8 cellular contexts compared by ENCODE assay signal in the genomic region with DNA sequence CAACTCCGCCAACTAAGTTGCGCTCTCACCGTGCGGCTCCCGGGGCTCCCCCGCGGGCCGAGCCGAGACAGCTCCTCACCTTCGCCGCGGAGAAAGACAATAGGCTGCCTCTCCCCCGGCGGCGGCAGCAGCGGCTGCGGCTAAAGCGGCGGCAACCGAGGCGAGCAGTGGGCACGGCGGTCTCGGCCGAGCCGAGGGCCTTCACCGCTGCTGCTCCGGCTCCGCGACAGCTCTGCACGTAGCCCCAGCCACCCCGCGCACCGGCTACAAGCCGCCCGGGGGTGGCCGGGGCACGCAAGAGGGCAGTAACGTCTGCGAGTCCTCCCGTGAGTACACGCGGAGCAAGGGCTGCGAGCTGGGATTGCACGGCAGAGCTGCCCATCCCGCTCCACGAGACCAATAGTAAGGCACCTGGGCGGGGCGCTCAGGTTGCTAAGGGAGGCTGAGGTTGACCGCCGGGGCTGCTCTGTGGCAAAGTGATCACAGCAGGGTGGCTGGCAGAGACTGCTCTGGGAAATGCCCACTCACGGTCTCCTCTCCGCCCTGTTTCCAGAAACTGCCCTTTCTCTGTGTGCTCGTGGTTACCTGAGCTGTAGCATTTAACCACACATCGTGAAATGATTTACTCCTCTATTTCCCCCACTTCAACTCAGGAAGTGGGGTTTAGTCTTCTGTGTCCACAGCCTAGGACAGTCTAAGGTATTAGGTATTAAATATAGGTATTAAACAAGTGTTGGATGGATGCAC.
DNase-seq lines count a peak whose midpoint lies in the region; ATAC-seq, FAIRE-seq and TF ChIP-seq lines count a peak whose summit lies in the region.
"Not testable (repeated sequence)": the region's sequence is repeated elsewhere in the genome, so short reads cannot be mapped to it uniquely, and the experiment has no call there.

No MANE protein-coding gene starts in this region.

- not testable (repeated sequence) for FAIRE-seq in astrocyte (lab: Jason Lieb, UNC); endothelial cell of umbilical vein (lab: Jason Lieb, UNC)

- H3K9me3 Mint-ChIP-seq in CD4-positive, alpha-beta memory T cell; astrocyte (ENCODE audit: unreplicated experiment); immature natural killer cell; stimulated activated naive CD8-positive, alpha-beta T cell treated with anti-CD3 and anti-CD28 coated beads, Interleukin-15, amount 100 ng/mL, for 72 hours: not testable (repeated sequence)

- not testable (repeated sequence) for H3K27ac ChIP-seq in CD4-positive, alpha-beta memory T cell (ENCODE audit: low read depth, low read length); HUES6 (ENCODE audit: low read depth, low read length); astrocyte (ENCODE audit: low read depth, low read length); endothelial cell of umbilical vein (ENCODE audit: insufficient read depth, low read depth, low read length); osteoblast (ENCODE audit: low read depth, low read length)
- peak overlapping the region; percentile 44 for H3K27ac ChIP-seq in VCaP

- H3K4me2 ChIP-seq in astrocyte (ENCODE audit: low read length) (peak overlapping the region; percentile 33), endothelial cell of umbilical vein (ENCODE audit: insufficient read depth, low read length) (peak overlapping the region; percentile 16), osteoblast (ENCODE audit: insufficient read depth, low read length) (peak overlapping the region; percentile 68)

- not testable (repeated sequence) for TF ChIP-seq CTCF in VCaP (conservative IDR thresholded peaks at IDR 0.05); astrocyte (IDR thresholded peaks at IDR 0.05; ENCODE audit: insufficient read depth, low read depth, low read length); endothelial cell of umbilical vein (IDR thresholded peaks at IDR 0.05; ENCODE audit: extremely low read depth in 1 of 2, insufficient read depth in 1 of 2, low read depth in 1 of 2, low read length in 2 of 2); osteoblast (IDR thresholded peaks at IDR 0.05; ENCODE audit: extremely low read depth, low read depth, low read length)

- not testable (repeated sequence) for ATAC-seq in stimulated activated naive CD8-positive, alpha-beta T cell treated with anti-CD3 and anti-CD28 coated beads, Interleukin-15, amount 100 ng/mL, for 72 hours

- not testable (repeated sequence) for H3K9ac ChIP-seq in HUES6 (ENCODE audit: low read length); astrocyte (ENCODE audit: low read length); endothelial cell of umbilical vein (replicated peaks; ENCODE audit: extremely low read depth, insufficient read depth, low read length)

- H3K9me3 ChIP-seq in CD4-positive, alpha-beta memory T cell (ENCODE audit: control insufficient read depth in 1 of 2, low read length in 2 of 2); HUES6 (ENCODE audit: control insufficient read depth, insufficient read depth, low read depth, low read length); astrocyte (ENCODE audit: insufficient read depth, low read depth, low read length); endothelial cell of umbilical vein (replicated peaks; ENCODE audit: control insufficient read depth, insufficient read depth, low read length); osteoblast (ENCODE audit: low read depth, low read length): not testable (repeated sequence)

- intact Hi-C loops in CD4-positive, alpha-beta memory T cell (cut with micrococcal nuclease); endothelial cell of umbilical vein (cut with micrococcal nuclease): not testable (repeated sequence)

- TF ChIP-seq POLR2A in endothelial cell of umbilical vein (IDR thresholded peaks at IDR 0.05; ENCODE audit: low read depth, low read length), result not testable (repeated sequence)

- DNase-seq in CD4-positive, alpha-beta memory T cell, result peak in 3 of 5 donors; percentile 49 to 65 (median 59)
- not testable (repeated sequence) for DNase-seq in astrocyte (ENCODE audit: low read depth); endothelial cell of umbilical vein (ENCODE audit: low read depth, low spot score); osteoblast (ENCODE audit: insufficient read length, low spot score, missing footprints)
- peak in 2 of 3 donors; percentile 28 to 57 for DNase-seq in immature natural killer cell
- DNase-seq in stimulated activated naive CD8-positive, alpha-beta T cell treated with anti-CD3 and anti-CD28 coated beads, Interleukin-15, amount 100 ng/mL, for 72 hours, result peak; percentile 54 to 65

- H3K4me1 ChIP-seq in CD4-positive, alpha-beta memory T cell (ENCODE audit: insufficient read depth, low read length); HUES6 (ENCODE audit: control insufficient read depth, insufficient read depth, low read length); astrocyte (ENCODE audit: insufficient read depth, low read length); endothelial cell of umbilical vein (ENCODE audit: control insufficient read depth, extremely low read depth, insufficient read depth, low read length); osteoblast (ENCODE audit: insufficient read depth, low read length): not testable (repeated sequence)

- not testable (repeated sequence) for H3K27me3 Mint-ChIP-seq in CD4-positive, alpha-beta memory T cell; astrocyte (ENCODE audit: low read depth, unreplicated experiment); immature natural killer cell (ENCODE audit: low read depth in 3 of 3); stimulated activated naive CD8-positive, alpha-beta T cell treated with anti-CD3 and anti-CD28 coated beads, Interleukin-15, amount 100 ng/mL, for 72 hours

- not testable (repeated sequence) for BruUV-seq in endothelial cell of umbilical vein (replicated peaks; lab: Mats Ljungman, UMichigan)

- peak overlapping the region in 2 of 8 donors; percentile 23 to 41 for H3K4me3 Mint-ChIP-seq in CD4-positive, alpha-beta memory T cell
- H3K4me3 Mint-ChIP-seq in astrocyte (ENCODE audit: unreplicated experiment), result peak overlapping the region; percentile 72
- H3K4me3 Mint-ChIP-seq in immature natural killer cell, result peak overlapping the region in 3 of 5 donors; percentile 42 to 46 (median 43)
- peak overlapping the region; percentile 42 to 53 for H3K4me3 Mint-ChIP-seq in stimulated activated naive CD8-positive, alpha-beta T cell treated with anti-CD3 and anti-CD28 coated beads, Interleukin-15, amount 100 ng/mL, for 72 hours

- not testable (repeated sequence) for H4K20me1 ChIP-seq in astrocyte (ENCODE audit: insufficient read depth, low read length); endothelial cell of umbilical vein (replicated peaks; ENCODE audit: control insufficient read depth, extremely low read depth, insufficient read depth, low read length); osteoblast (ENCODE audit: insufficient read depth, low read length)

- POLR2A ChIA-PET in CD4-positive, alpha-beta memory T cell (lab: Charles Lee; ENCODE audit: partially characterized antibody); endothelial cell of umbilical vein (lab: Charles Lee): not testable (repeated sequence)

- not testable (repeated sequence) for H3K36me3 ChIP-seq in CD4-positive, alpha-beta memory T cell (ENCODE audit: insufficient read depth, low read length); HUES6 (ENCODE audit: control insufficient read depth, insufficient read depth, low read length); astrocyte (ENCODE audit: insufficient read depth, low read length); endothelial cell of umbilical vein (ENCODE audit: control insufficient read depth in 2 of 2, extremely low read depth in 1 of 2, insufficient read depth in 2 of 2, low read length in 2 of 2); osteoblast (ENCODE audit: insufficient read depth, low read length)

- CTCF ChIA-PET in CD4-positive, alpha-beta memory T cell (lab: Charles Lee; ENCODE audit: partially characterized antibody); endothelial cell of umbilical vein (lab: Charles Lee): not testable (repeated sequence)

- peak overlapping the region in 1 of 7 donors; percentile 71 for H3K27ac Mint-ChIP-seq in CD4-positive, alpha-beta memory T cell
- H3K27ac Mint-ChIP-seq in astrocyte (ENCODE audit: unreplicated experiment); immature natural killer cell; stimulated activated naive CD8-positive, alpha-beta T cell treated with anti-CD3 and anti-CD28 coated beads, Interleukin-15, amount 100 ng/mL, for 72 hours: not testable (repeated sequence)

- dilution Hi-C loops in endothelial cell of umbilical vein (cut with MboI; ENCODE audit: extremely low pct_ligation_motif_present, low sequenced_read_pairs), result not testable (repeated sequence)

- H3K27me3 ChIP-seq in CD4-positive, alpha-beta memory T cell (ENCODE audit: insufficient read depth, low read length); HUES6 (ENCODE audit: control insufficient read depth, insufficient read depth, low read length); astrocyte (ENCODE audit: insufficient read depth, low read length); endothelial cell of umbilical vein (ENCODE audit: control insufficient read depth in 2 of 2, insufficient read depth in 2 of 2, low read length in 2 of 2); osteoblast (ENCODE audit: insufficient read depth, low read length): not testable (repeated sequence)

- not testable (repeated sequence) for H3K4me1 Mint-ChIP-seq in CD4-positive, alpha-beta memory T cell; astrocyte (ENCODE audit: low read depth, unreplicated experiment); immature natural killer cell; stimulated activated naive CD8-positive, alpha-beta T cell treated with anti-CD3 and anti-CD28 coated beads, Interleukin-15, amount 100 ng/mL, for 72 hours

- H2AFZ ChIP-seq in astrocyte (ENCODE audit: low read depth, low read length); endothelial cell of umbilical vein (ENCODE audit: low read depth, low read length); osteoblast (ENCODE audit: low read length): not testable (repeated sequence)

- not testable (repeated sequence) for H3K36me3 Mint-ChIP-seq in CD4-positive, alpha-beta memory T cell; astrocyte (ENCODE audit: low read depth, unreplicated experiment); immature natural killer cell

- not testable (repeated sequence) for H3K4me3 ChIP-seq in CD4-positive, alpha-beta memory T cell (ENCODE audit: low read length in 2 of 2); astrocyte (ENCODE audit: insufficient read depth, low read depth, low read length); endothelial cell of umbilical vein (replicated peaks in 1 of 3; ENCODE audit: insufficient read depth in 1 of 3, low read depth in 1 of 3, low read length in 3 of 3)
- H3K4me3 ChIP-seq in HUES6 (ENCODE audit: low read depth, low read length) (peak overlapping the region; percentile 38; the same call in 1 of the 2 replicates), osteoblast (ENCODE audit: insufficient read depth, low read length) (peak overlapping the region; percentile 33)

- H3K79me2 ChIP-seq in astrocyte (ENCODE audit: insufficient read depth, low read length); endothelial cell of umbilical vein (ENCODE audit: control insufficient read depth, insufficient read depth, low read length); osteoblast (ENCODE audit: insufficient read depth, low read length): not testable (repeated sequence)

- not testable (repeated sequence) for H3K9me1 ChIP-seq in endothelial cell of umbilical vein (replicated peaks; ENCODE audit: control insufficient read depth, extremely low read depth, insufficient read depth, low read length)

Comparison
In these comparisons a context has a peak if more than half of its experiments do, and no peak if none do; other contexts are left out.
1. H3K4me2 ChIP-seq: peak in every context shown above with its lines; median percentile 68 in osteoblast; 33 in astrocyte; 16 in endothelial cell of umbilical vein.